Comparison of ENCODE assay signal across 1 cellular context in genomic region chr11:62025429-62026105, GRCh38.
TF ChIP-seq lines count a peak whose summit lies in the region.

No MANE protein-coding gene starts in this region.

TF ChIP-seq in K562, 482 proteins besides CTCF, POLR2A, EP300 and RAD21 (continued from another document and continues in another):
- TF ChIP-seq ZBTB40 (IDR thresholded peaks at IDR 0.05) (peak; percentile 72; the same call in 1 of the 2 replicates), ZBTB40 (CRISPR knock-in tag; IDR thresholded peaks at IDR 0.05) (no peak), PRMT5 (CRISPR knock-in tag; IDR thresholded peaks at IDR 0.05) (no peak), SMARCC2 (IDR thresholded peaks at IDR 0.05; ENCODE audit: low read depth) (peak; percentile 83; the same call in 1 of the 2 replicates), PRPF4 (IDR thresholded peaks at IDR 0.05; ENCODE audit: insufficient read depth, low read depth, low read length, poor library complexity, severe bottlenecking) (no peak), SREBF1 (IDR thresholded peaks at IDR 0.05; ENCODE audit: borderline replicate concordance, low read depth, low read length) (no peak), GTF2A2 (tag; IDR thresholded peaks at IDR 0.05) (no peak), MGA (IDR thresholded peaks at IDR 0.05) (peak; percentile 88), ZBTB9 (CRISPR knock-in tag; IDR thresholded peaks at IDR 0.05) (no peak), ZNF41 (CRISPR knock-in tag; conservative IDR thresholded peaks at IDR 0.05) (no peak; the same call in 1 of the 2 replicates), ZNF785 (CRISPR knock-in tag; IDR thresholded peaks at IDR 0.05) (no peak), TCF7 (IDR thresholded peaks at IDR 0.05; ENCODE audit: borderline replicate concordance) (peak; percentile 78; the same call in 1 of the 2 replicates), ZNF23 (CRISPR knock-in tag; IDR thresholded peaks at IDR 0.05) (no peak), HNRNPUL1 (IDR thresholded peaks at IDR 0.05; ENCODE audit: low read length) (no peak), PHTF2 (CRISPR knock-in tag; IDR thresholded peaks at IDR 0.05) (no peak), KHSRP (IDR thresholded peaks at IDR 0.05) (peak; percentile 36; the same call in 1 of the 2 replicates), PTBP1 (IDR thresholded peaks at IDR 0.05; ENCODE audit: low read depth, low read length) (no peak), ZNF12 (CRISPR knock-in tag; IDR thresholded peaks at IDR 0.05) (no peak), ZNF639 (CRISPR knock-in tag; conservative IDR thresholded peaks at IDR 0.05 in 1 of 2, IDR thresholded peaks at IDR 0.05 in 1 of 2) (peak in 1 of 2 experiments; percentile 72; a peak in 1 of 4 replicates), EZH2 (IDR thresholded peaks at IDR 0.05; ENCODE audit: borderline replicate concordance, low read depth, low read length) (no peak), SMAD2 (IDR thresholded peaks at IDR 0.05; ENCODE audit: low read depth, low read length) (no peak), POLR2H (tag; IDR thresholded peaks at IDR 0.05; ENCODE audit: low read depth) (peak; percentile 46; the same call in 1 of the 2 replicates), ZNF77 (CRISPR knock-in tag; IDR thresholded peaks at IDR 0.05) (no peak), PHB2 (IDR thresholded peaks at IDR 0.05; ENCODE audit: low read depth) (no peak), RHOXF2B (CRISPR knock-in tag; conservative IDR thresholded peaks at IDR 0.05) (no peak), ATF6 (CRISPR knock-in tag; IDR thresholded peaks at IDR 0.05) (no peak), TFAM (CRISPR knock-in tag; conservative IDR thresholded peaks at IDR 0.05) (no peak), EGR1 (conservative IDR thresholded peaks at IDR 0.05) (peak; percentile 63), IRF2 (CRISPR knock-in tag; IDR thresholded peaks at IDR 0.05) (no peak)
